In the genomic region with DNA sequence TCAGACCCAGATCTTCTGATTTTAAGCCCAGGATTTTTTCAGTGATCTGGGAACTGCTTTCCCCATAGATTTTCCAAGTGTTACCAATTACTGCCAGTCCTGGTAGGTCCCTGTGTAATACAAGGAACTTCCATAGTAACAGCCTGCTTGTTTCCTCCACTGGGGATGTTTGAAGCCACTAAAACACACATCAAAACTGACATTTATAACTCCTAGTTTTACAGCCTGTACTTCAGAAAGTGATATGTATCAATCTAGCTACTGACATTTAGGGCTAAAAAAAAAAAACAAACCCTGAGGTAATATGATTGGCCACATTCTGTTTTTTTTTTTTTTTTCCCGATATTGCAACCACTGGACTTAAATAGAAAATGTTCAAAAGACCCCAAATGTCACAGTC, we compare ENCODE assay signal across 2 cellular contexts.
TF ChIP-seq lines count a peak whose summit lies in the region.

No MANE protein-coding gene starts in this region.

TF ChIP-seq in HEK293, 187 proteins besides CTCF, POLR2A, EP300 and RAD21 (continues in another document):
- no peak for TF ChIP-seq ZNF626 (tag by site-specific recombination; IDR thresholded peaks at IDR 0.05)
- no peak for TF ChIP-seq SP7 (tag by site-specific recombination; IDR thresholded peaks at IDR 0.05)
- TF ChIP-seq, protein P1, sequence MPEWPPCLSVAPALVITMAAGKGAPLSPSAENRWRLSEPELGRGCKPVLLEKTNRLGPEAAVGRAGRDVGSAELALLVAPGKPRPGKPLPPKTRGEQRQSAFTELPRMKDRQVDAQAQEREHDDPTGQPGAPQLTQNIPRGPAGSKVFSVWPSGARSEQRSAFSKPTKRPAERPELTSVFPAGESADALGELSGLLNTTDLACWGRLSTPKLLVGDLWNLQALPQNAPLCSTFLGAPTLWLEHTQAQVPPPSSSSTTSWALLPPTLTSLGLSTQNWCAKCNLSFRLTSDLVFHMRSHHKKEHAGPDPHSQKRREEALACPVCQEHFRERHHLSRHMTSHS (tag by site-specific recombination; IDR thresholded peaks at IDR 0.05): no peak
- TF ChIP-seq ZNF510 (tag by site-specific recombination; IDR thresholded peaks at IDR 0.05; ENCODE audit: insufficient replicate concordance): no peak
- peak; percentile 42; the same call in 1 of the 2 replicates for TF ChIP-seq FEZF1 (tag by site-specific recombination; IDR thresholded peaks at IDR 0.05)
- TF ChIP-seq OSR2 (tag by site-specific recombination; IDR thresholded peaks at IDR 0.05): peak; percentile 26; the same call in 1 of the 2 replicates
- no peak for TF ChIP-seq ZNF175 (tag by site-specific recombination; IDR thresholded peaks at IDR 0.05)
- TF ChIP-seq PRDM6 (tag by site-specific recombination; IDR thresholded peaks at IDR 0.05): peak; percentile 54; the same call in 1 of the 2 replicates
- no peak for TF ChIP-seq ZNF280D (tag by site-specific recombination; IDR thresholded peaks at IDR 0.05)
- no peak for TF ChIP-seq REST (tag by site-specific recombination; IDR thresholded peaks at IDR 0.05)
- peak; percentile 86 for TF ChIP-seq PRDM4 (tag by site-specific recombination; IDR thresholded peaks at IDR 0.05)
- no peak for TF ChIP-seq HOXA7 (CRISPR knock-in tag; IDR thresholded peaks at IDR 0.05; ENCODE audit: borderline replicate concordance)

TF ChIP-seq in H1, 55 proteins besides CTCF, POLR2A, EP300 and RAD21:
- peak; percentile 10 for TF ChIP-seq ASH2L (IDR thresholded peaks at IDR 0.05; ENCODE audit: low read length)
- no peak for TF ChIP-seq ATF2 (IDR thresholded peaks at IDR 0.05; ENCODE audit: low read length)
